Comparison of ENCODE assay signal across 1 cellular context in the genomic region with DNA sequence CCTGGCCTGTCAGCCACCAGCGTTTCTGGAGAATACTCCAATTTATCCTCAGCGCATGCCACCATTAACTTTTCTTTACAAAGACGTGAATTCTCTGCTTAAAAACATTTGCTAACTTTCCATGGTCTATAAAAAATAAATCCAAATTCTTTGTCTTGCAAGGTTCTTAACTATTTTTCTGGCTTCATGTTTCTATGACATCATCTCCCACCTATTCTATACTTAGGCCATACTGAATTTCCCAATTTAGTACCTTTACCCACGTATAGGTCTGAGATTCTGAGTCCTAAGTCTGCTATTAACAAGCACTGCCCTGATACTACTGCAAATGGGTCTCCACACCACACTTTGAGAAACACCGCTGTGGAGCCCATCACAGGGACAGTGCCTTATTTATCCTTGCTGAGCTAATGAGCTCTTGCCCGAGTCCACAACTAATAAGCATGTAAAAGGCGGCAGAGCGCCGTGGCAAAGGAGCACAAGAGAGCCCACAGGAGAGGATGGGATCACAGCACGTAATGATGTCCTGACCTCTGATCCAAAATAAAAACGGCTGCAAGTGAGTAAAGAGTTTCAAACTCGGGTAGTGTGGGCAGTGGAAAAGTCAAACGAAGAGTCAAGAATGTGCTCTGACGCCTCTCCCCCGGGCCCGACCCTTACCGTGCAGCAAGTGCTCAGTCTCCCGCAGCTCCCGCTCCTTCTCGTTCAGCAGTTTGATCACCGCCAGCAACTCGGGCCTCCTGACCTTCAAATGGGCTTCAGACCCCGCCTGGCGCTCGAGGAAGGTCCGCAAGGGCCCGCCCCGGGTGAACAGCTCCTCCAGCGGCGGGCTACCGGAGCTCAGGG.
TF ChIP-seq lines count a peak whose summit lies in the region.

No MANE protein-coding gene starts in this region.

TF ChIP-seq in HepG2, 621 proteins besides CTCF, POLR2A, EP300 and RAD21 (continues in another document):
- TF ChIP-seq GPN1 (CRISPR knock-in tag; IDR thresholded peaks at IDR 0.05; ENCODE audit: borderline replicate concordance) (no peak), KAT7 (CRISPR knock-in tag; IDR thresholded peaks at IDR 0.05; ENCODE audit: borderline replicate concordance) (peak; percentile 15; the same call in 1 of the 2 replicates), ZBTB21 (CRISPR knock-in tag; IDR thresholded peaks at IDR 0.05) (no peak), ZNF292 (CRISPR knock-in tag; IDR thresholded peaks at IDR 0.05; ENCODE audit: borderline replicate concordance, low read depth) (no peak), ZNF331 (CRISPR knock-in tag; IDR thresholded peaks at IDR 0.05) (no peak), GFI1 (CRISPR knock-in tag; IDR thresholded peaks at IDR 0.05; ENCODE audit: borderline replicate concordance) (0 out of 2 replicates have a peak, but pooled peaks have one; percentile 39), ZNF792 (CRISPR knock-in tag; IDR thresholded peaks at IDR 0.05) (no peak), ZNF777 (CRISPR knock-in tag; IDR thresholded peaks at IDR 0.05) (no peak), RFX1 (IDR thresholded peaks at IDR 0.05) (no peak), JDP2 (CRISPR knock-in tag; IDR thresholded peaks at IDR 0.05; ENCODE audit: borderline replicate concordance) (no peak), ZNF382 (CRISPR knock-in tag; IDR thresholded peaks at IDR 0.05; ENCODE audit: borderline replicate concordance) (0 out of 2 replicates have a peak, but pooled peaks have one; percentile 62), IKZF4 (CRISPR knock-in tag; IDR thresholded peaks at IDR 0.05; ENCODE audit: borderline replicate concordance, low read depth, not compliant biosample characterization) (peak; percentile 77), ZNF746 (CRISPR knock-in tag; IDR thresholded peaks at IDR 0.05) (no peak; the same call in 1 of the 2 replicates), ZNF563 (CRISPR knock-in tag; IDR thresholded peaks at IDR 0.05) (no peak), SRSF1 (optimal IDR thresholded peaks at IDR 0.05; ENCODE audit: low read depth, low read length) (peak; percentile 20), ZNF546 (CRISPR knock-in tag; conservative IDR thresholded peaks at IDR 0.05) (no peak; the same call in 1 of the 2 replicates), POLR2AphosphoS5 (IDR thresholded peaks at IDR 0.05; ENCODE audit: low read depth, low read length) (no peak), ZSCAN12 (CRISPR knock-in tag; IDR thresholded peaks at IDR 0.05) (no peak), ATF7 (IDR thresholded peaks at IDR 0.05) (peak; percentile 92), ATF7 (CRISPR knock-in tag; IDR thresholded peaks at IDR 0.05) (no peak), ZNF256 (CRISPR knock-in tag; conservative IDR thresholded peaks at IDR 0.05) (no peak), ZNF121 (CRISPR knock-in tag; IDR thresholded peaks at IDR 0.05) (0 out of 2 replicates have a peak, but pooled peaks have one; percentile 13), ELF1 (CRISPR knock-in tag; IDR thresholded peaks at IDR 0.05) (0 out of 2 replicates have a peak, but pooled peaks have one; percentile 13), ZBTB3 (CRISPR knock-in tag; IDR thresholded peaks at IDR 0.05; ENCODE audit: borderline replicate concordance, low read depth) (0 out of 2 replicates have a peak, but pooled peaks have one; percentile 9)
- TF ChIP-seq, protein P1, sequence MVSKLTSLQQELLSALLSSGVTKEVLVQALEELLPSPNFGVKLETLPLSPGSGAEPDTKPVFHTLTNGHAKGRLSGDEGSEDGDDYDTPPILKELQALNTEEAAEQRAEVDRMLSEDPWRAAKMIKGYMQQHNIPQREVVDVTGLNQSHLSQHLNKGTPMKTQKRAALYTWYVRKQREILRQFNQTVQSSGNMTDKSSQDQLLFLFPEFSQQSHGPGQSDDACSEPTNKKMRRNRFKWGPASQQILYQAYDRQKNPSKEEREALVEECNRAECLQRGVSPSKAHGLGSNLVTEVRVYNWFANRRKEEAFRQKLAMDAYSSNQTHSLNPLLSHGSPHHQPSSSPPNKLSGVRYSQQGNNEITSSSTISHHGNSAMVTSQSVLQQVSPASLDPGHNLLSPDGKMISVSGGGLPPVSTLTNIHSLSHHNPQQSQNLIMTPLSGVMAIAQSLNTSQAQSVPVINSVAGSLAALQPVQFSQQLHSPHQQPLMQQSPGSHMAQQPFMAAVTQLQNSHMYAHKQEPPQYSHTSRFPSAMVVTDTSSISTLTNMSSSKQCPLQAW (CRISPR knock-in tag; IDR thresholded peaks at IDR 0.05), result no peak
- TF ChIP-seq, protein P2, sequence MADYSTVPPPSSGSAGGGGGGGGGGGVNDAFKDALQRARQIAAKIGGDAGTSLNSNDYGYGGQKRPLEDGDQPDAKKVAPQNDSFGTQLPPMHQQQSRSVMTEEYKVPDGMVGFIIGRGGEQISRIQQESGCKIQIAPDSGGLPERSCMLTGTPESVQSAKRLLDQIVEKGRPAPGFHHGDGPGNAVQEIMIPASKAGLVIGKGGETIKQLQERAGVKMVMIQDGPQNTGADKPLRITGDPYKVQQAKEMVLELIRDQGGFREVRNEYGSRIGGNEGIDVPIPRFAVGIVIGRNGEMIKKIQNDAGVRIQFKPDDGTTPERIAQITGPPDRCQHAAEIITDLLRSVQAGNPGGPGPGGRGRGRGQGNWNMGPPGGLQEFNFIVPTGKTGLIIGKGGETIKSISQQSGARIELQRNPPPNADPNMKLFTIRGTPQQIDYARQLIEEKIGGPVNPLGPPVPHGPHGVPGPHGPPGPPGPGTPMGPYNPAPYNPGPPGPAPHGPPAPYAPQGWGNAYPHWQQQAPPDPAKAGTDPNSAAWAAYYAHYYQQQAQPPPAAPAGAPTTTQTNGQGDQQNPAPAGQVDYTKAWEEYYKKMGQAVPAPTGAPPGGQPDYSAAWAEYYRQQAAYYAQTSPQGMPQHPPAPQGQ (CRISPR knock-in tag; IDR thresholded peaks at IDR 0.05; ENCODE audit: borderline replicate concordance), result peak; percentile 78; the same call in 1 of the 2 replicates
- TF ChIP-seq, protein P3, sequence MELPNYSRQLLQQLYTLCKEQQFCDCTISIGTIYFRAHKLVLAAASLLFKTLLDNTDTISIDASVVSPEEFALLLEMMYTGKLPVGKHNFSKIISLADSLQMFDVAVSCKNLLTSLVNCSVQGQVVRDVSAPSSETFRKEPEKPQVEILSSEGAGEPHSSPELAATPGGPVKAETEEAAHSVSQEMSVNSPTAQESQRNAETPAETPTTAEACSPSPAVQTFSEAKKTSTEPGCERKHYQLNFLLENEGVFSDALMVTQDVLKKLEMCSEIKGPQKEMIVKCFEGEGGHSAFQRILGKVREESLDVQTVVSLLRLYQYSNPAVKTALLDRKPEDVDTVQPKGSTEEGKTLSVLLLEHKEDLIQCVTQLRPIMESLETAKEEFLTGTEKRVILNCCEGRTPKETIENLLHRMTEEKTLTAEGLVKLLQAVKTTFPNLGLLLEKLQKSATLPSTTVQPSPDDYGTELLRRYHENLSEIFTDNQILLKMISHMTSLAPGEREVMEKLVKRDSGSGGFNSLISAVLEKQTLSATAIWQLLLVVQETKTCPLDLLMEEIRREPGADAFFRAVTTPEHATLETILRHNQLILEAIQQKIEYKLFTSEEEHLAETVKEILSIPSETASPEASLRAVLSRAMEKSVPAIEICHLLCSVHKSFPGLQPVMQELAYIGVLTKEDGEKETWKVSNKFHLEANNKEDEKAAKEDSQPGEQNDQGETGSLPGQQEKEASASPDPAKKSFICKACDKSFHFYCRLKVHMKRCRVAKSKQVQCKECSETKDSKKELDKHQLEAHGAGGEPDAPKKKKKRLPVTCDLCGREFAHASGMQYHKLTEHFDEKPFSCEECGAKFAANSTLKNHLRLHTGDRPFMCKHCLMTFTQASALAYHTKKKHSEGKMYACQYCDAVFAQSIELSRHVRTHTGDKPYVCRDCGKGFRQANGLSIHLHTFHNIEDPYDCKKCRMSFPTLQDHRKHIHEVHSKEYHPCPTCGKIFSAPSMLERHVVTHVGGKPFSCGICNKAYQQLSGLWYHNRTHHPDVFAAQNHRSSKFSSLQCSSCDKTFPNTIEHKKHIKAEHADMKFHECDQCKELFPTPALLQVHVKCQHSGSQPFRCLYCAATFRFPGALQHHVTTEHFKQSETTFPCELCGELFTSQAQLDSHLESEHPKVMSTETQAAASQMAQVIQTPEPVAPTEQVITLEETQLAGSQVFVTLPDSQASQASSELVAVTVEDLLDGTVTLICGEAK (IDR thresholded peaks at IDR 0.05), result no peak
- TF ChIP-seq, protein P3 (CRISPR knock-in tag; IDR thresholded peaks at IDR 0.05), result no peak
- TF ChIP-seq, protein P4, sequence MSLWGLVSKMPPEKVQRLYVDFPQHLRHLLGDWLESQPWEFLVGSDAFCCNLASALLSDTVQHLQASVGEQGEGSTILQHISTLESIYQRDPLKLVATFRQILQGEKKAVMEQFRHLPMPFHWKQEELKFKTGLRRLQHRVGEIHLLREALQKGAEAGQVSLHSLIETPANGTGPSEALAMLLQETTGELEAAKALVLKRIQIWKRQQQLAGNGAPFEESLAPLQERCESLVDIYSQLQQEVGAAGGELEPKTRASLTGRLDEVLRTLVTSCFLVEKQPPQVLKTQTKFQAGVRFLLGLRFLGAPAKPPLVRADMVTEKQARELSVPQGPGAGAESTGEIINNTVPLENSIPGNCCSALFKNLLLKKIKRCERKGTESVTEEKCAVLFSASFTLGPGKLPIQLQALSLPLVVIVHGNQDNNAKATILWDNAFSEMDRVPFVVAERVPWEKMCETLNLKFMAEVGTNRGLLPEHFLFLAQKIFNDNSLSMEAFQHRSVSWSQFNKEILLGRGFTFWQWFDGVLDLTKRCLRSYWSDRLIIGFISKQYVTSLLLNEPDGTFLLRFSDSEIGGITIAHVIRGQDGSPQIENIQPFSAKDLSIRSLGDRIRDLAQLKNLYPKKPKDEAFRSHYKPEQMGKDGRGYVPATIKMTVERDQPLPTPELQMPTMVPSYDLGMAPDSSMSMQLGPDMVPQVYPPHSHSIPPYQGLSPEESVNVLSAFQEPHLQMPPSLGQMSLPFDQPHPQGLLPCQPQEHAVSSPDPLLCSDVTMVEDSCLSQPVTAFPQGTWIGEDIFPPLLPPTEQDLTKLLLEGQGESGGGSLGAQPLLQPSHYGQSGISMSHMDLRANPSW (CRISPR knock-in tag; IDR thresholded peaks at IDR 0.05; ENCODE audit: borderline replicate concordance), result 0 out of 2 replicates have a peak, but pooled peaks have one; percentile 7
- TF ChIP-seq, protein P5, sequence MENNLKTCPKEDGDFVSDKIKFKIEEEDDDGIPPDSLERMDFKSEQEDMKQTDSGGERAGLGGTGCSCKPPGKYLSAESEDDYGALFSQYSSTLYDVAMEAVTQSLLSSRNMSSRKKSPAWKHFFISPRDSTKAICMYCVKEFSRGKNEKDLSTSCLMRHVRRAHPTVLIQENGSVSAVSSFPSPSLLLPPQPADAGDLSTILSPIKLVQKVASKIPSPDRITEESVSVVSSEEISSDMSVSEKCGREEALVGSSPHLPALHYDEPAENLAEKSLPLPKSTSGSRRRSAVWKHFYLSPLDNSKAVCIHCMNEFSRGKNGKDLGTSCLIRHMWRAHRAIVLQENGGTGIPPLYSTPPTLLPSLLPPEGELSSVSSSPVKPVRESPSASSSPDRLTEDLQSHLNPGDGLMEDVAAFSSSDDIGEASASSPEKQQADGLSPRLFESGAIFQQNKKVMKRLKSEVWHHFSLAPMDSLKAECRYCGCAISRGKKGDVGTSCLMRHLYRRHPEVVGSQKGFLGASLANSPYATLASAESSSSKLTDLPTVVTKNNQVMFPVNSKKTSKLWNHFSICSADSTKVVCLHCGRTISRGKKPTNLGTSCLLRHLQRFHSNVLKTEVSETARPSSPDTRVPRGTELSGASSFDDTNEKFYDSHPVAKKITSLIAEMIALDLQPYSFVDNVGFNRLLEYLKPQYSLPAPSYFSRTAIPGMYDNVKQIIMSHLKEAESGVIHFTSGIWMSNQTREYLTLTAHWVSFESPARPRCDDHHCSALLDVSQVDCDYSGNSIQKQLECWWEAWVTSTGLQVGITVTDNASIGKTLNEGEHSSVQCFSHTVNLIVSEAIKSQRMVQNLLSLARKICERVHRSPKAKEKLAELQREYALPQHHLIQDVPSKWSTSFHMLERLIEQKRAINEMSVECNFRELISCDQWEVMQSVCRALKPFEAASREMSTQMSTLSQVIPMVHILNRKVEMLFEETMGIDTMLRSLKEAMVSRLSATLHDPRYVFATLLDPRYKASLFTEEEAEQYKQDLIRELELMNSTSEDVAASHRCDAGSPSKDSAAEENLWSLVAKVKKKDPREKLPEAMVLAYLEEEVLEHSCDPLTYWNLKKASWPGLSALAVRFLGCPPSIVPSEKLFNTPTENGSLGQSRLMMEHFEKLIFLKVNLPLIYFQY (CRISPR knock-in tag; IDR thresholded peaks at IDR 0.05; ENCODE audit: borderline replicate concordance), result peak; percentile 3; the same call in 1 of the 2 replicates
- TF ChIP-seq, protein P6, sequence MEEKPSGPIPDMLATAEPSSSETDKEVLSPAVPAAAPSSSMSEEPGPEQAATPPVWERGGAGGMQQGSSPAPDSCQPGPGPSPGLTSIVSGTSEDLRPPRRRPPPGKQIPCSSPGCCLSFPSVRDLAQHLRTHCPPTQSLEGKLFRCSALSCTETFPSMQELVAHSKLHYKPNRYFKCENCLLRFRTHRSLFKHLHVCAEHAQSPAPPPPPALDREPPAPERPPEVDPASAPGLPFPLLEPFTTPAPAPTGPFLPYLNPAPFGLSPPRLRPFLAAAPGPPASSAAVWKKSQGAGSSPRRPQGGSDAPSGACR (CRISPR knock-in tag; IDR thresholded peaks at IDR 0.05), result no peak
- TF ChIP-seq, protein P7, sequence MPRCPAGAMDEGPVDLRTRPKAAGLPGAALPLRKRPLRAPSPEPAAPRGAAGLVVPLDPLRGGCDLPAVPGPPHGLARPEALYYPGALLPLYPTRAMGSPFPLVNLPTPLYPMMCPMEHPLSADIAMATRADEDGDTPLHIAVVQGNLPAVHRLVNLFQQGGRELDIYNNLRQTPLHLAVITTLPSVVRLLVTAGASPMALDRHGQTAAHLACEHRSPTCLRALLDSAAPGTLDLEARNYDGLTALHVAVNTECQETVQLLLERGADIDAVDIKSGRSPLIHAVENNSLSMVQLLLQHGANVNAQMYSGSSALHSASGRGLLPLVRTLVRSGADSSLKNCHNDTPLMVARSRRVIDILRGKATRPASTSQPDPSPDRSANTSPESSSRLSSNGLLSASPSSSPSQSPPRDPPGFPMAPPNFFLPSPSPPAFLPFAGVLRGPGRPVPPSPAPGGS (CRISPR knock-in tag; IDR thresholded peaks at IDR 0.05), result peak; percentile 50; the same call in 1 of the 2 replicates
